8 cellular contexts compared by ENCODE assay signal in the genomic region with DNA sequence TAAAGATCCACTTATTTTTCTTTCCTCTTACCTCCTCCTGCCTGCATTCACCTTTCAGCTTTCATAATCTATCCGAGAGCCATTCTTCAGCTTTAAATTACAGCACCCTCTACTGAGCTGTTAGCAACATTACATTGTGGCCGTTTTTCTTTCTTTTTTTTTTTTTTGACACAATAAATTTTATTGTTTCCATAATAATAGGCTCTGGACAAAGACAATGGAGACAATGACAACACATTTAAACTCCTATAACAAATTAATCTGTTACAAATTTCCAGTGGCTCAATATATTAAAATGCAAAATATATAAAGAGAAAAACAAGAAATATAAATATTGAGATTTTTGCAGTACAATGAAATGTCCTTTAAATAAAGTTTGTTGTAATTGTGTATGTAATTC.
A peak's percentile ranks its signal among the peaks of the same experiment; 100 is the strongest.
DNase-seq lines count a peak whose midpoint lies in the region; ATAC-seq and TF ChIP-seq lines count a peak whose summit lies in the region.
"Not testable (repeated sequence)": the region's sequence is repeated elsewhere in the genome, so short reads cannot be mapped to it uniquely, and the experiment has no call there.

No MANE protein-coding gene starts in this region.

- H3K56ac ChIP-seq in H9 (ENCODE audit: insufficient read length, low read depth, low read length), result not testable (repeated sequence)

- not testable (repeated sequence) for H2BK20ac ChIP-seq in H9 (ENCODE audit: low read depth, low read length, poor library complexity, severe bottlenecking)

- not testable (repeated sequence) for H2AFZ ChIP-seq in H9 (ENCODE audit: low read length)

- no CpG with 5 or more reads among the region's 2 CpGs for WGBS in H9 (ENCODE audit: extremely low coverage, insufficient read length, low lambda C conversion rate)
- 0 to 2% (median 2%) methylated on average over 2 of the region's 2 CpGs for WGBS in adrenal gland, 4 donors

- H3K4me1 ChIP-seq in H9 (ENCODE audit: insufficient read depth, low read length); adrenal gland (replicated peaks in 1 of 2): not testable (repeated sequence)

- not testable (repeated sequence) for H3K36me3 Mint-ChIP-seq in H9 (ENCODE audit: insufficient read depth in 1 of 3, low read depth in 3 of 3); nephron progenitor cell (ENCODE audit: low read depth)

- DNase-seq in AG10803 (ENCODE audit: low read depth); H9; adrenal gland; nephron progenitor cell: not testable (repeated sequence)
- DNase-seq in NCI-H748 treated with DMSO at 0.1 percent for 48 hours (lab: John Stamatoyannopoulos, UW), result peak; percentile 8
- DNase-seq in fibroblast of the aortic adventitia (ENCODE audit: low read depth), result peak; percentile 0

- not testable (repeated sequence) for H2BK12ac ChIP-seq in H9 (ENCODE audit: insufficient read length, low read depth, low read length)

- not testable (repeated sequence) for H3K18ac ChIP-seq in H9 (ENCODE audit: insufficient read length, low read depth, low read length)

- H3K79me2 ChIP-seq in H9 (ENCODE audit: insufficient read depth, low read length), result not testable (repeated sequence)

- not testable (repeated sequence) for H3K79me1 ChIP-seq in H9 (ENCODE audit: insufficient read depth, low read depth, low read length, poor library complexity, severe bottlenecking)

- not testable (repeated sequence) for H3K27me3 Mint-ChIP-seq in H9 (ENCODE audit: low read depth); nephron progenitor cell (ENCODE audit: low read depth, poor library complexity)

- not testable (repeated sequence) for H3K4me1 Mint-ChIP-seq in H9, nephron progenitor cell

- not testable (repeated sequence) for H3K4me3 Mint-ChIP-seq in H9, nephron progenitor cell

- H3K14ac ChIP-seq in H9 (ENCODE audit: insufficient read depth, low read length), result not testable (repeated sequence)

- not testable (repeated sequence) for H3K4ac ChIP-seq in H9 (ENCODE audit: low read depth, low read length)

- not testable (repeated sequence) for H4K5ac ChIP-seq in H9 (ENCODE audit: insufficient read length, low read depth, low read length)

- H3K27me3 ChIP-seq in H9 (ENCODE audit: insufficient read depth, low read length); adrenal gland: not testable (repeated sequence)

- H3K9me3 Mint-ChIP-seq in H9, nephron progenitor cell: not testable (repeated sequence)

- not testable (repeated sequence) for H4K91ac ChIP-seq in H9 (ENCODE audit: insufficient read length, low read depth, low read length)

- TF ChIP-seq CTCF in AG10803 (conservative IDR thresholded peaks at IDR 0.05; ENCODE audit: low read length) (peak; percentile 24; the same call in 1 of the 2 replicates), H9 (conservative IDR thresholded peaks at IDR 0.05) (peak; percentile 65), adrenal gland (IDR thresholded peaks at IDR 0.05) (peak in 4 of 6 experiments; percentile 17 to 45 (median 22)), fibroblast of the aortic adventitia (IDR thresholded peaks at IDR 0.05; ENCODE audit: insufficient read depth, low read length) (peak; percentile 34), nephron progenitor cell (IDR thresholded peaks at IDR 0.05) (peak; percentile 56)

- H3K23ac ChIP-seq in H9 (ENCODE audit: insufficient read length, low read depth, low read length), result not testable (repeated sequence)

- H3K9me3 ChIP-seq in H9 (ENCODE audit: control insufficient read depth, low read depth, low read length); adrenal gland (replicated peaks in 1 of 3): not testable (repeated sequence)

- H4K20me1 ChIP-seq in H9 (ENCODE audit: control insufficient read depth, insufficient read depth, insufficient read length), result not testable (repeated sequence)

- H3K36me3 ChIP-seq in adrenal gland (replicated peaks in 1 of 2), result not testable (repeated sequence)

- H3K27ac ChIP-seq in H9 (ENCODE audit: insufficient read length, low read depth, low read length); adrenal gland: not testable (repeated sequence)

- not testable (repeated sequence) for H2BK5ac ChIP-seq in H9 (ENCODE audit: insufficient read length, low read length)

- TF ChIP-seq POLR2A in adrenal gland (IDR thresholded peaks at IDR 0.05), result not testable (repeated sequence)

- H4K8ac ChIP-seq in H9 (replicated peaks; ENCODE audit: insufficient read length, low read depth, low read length), result not testable (repeated sequence)

- H3K27ac Mint-ChIP-seq in H9, nephron progenitor cell: not testable (repeated sequence)

- H2BK15ac ChIP-seq in H9 (ENCODE audit: low read depth, low read length), result not testable (repeated sequence)

- H3T11ph ChIP-seq in H9 (ENCODE audit: low read length), result not testable (repeated sequence)

- not testable (repeated sequence) for H3K23me2 ChIP-seq in H9 (ENCODE audit: insufficient read length, low read depth, low read length, poor library complexity, severe bottlenecking)

- H3K4me3 ChIP-seq in AG10803 (ENCODE audit: low read length); adrenal gland; fibroblast of the aortic adventitia (ENCODE audit: low read depth, low read length): not testable (repeated sequence)

- intact Hi-C loops in adrenal gland (cut with DNase I), result not testable (repeated sequence)

- not testable (repeated sequence) for H2BK120ac ChIP-seq in H9 (ENCODE audit: low read depth, low read length, poor library complexity, severe bottlenecking)

- not testable (repeated sequence) for H3K4me2 ChIP-seq in H9 (ENCODE audit: insufficient read depth, insufficient read length, low read length)

- not testable (repeated sequence) for H2AK5ac ChIP-seq in H9 (ENCODE audit: insufficient read length, low read length)

- ATAC-seq in GM18519 (IDR thresholded peaks at IDR 0.05; ENCODE audit: low FRiP score, unreplicated experiment) (peak; percentile 78), HG03571 (IDR thresholded peaks at IDR 0.05; ENCODE audit: unreplicated experiment) (peak; percentile 62)

- H3K9ac ChIP-seq in H9 (ENCODE audit: extremely low read depth, insufficient read length, low read length), result not testable (repeated sequence)
